Comparison of ENCODE assay signal across 8 cellular contexts in genomic region chr12:52082988-52083637, GRCh38. TPM values are rescaled to one million over a fixed set of nuclear protein-coding genes. Genes with fewer than 3 reads are reported as not detected.
DNase-seq lines count a peak whose midpoint lies in the region; ATAC-seq and TF ChIP-seq lines count a peak whose summit lies in the region.

No MANE protein-coding gene starts in this region.

- in situ Hi-C loops in GM13977 (cut with MboI; ENCODE audit: low pct_unique_long_range_greater_than_20kb, low sequenced_read_pairs, unreplicated experiment) = loop anchor here (10.0 kb wide), 1 partner anchor 48 kb away; no protein-coding TSS in a partner anchor

- H3K27ac ChIP-seq in A673 (ENCODE audit: low read depth, low read length, poor library complexity, severe bottlenecking) (peak overlapping the region; percentile 23), coronary artery (peak overlapping the region in 1 of 2 donors; percentile 85)

- intact Hi-C loops in A673 (cut with micrococcal nuclease; ENCODE audit: unreplicated experiment) = loop anchor here (1.0 kb wide), 1 partner anchor 58 kb away; no protein-coding TSS in a partner anchor

- peak; percentile 99 for TF ChIP-seq CTCF in A673 (conservative IDR thresholded peaks at IDR 0.05; ENCODE audit: low read depth, low read length)
- TF ChIP-seq CTCF in GM13977 (IDR thresholded peaks at IDR 0.05; ENCODE audit: extremely low read depth, insufficient read depth, missing control alignments) = peak; percentile 91
- peak; percentile 84 for TF ChIP-seq CTCF in coronary artery (IDR thresholded peaks at IDR 0.05)

- H3K36me3 ChIP-seq in A673 (ENCODE audit: insufficient read depth, low read length, poor library complexity, severe bottlenecking) = no peaks in the 10 kb centered on the region

- H3K4me3 ChIP-seq in A673 (ENCODE audit: low read depth, low read length, poor library complexity, severe bottlenecking) (no peak overlapping the region), coronary artery (no peak overlapping the region)

- CTCF ChIA-PET in A673 (lab: Charles Lee) = interaction anchor here (0.6 to 4.7 kb wide), 5 partner anchors 15 to 80 kb away, joined by 3 to 46 read pairs (median 3); no protein-coding TSS in a partner anchor

- no TSS peak for BruUV-seq in A673 (replicated peaks; lab: Mats Ljungman, UMichigan)

- POLR2A ChIA-PET in A673 (lab: Charles Lee; ENCODE audit: low non-redundant PET) = no interaction called here

- peaks cover 24% of the 10 kb centered on the region for H3K4me1 ChIP-seq in A673 (ENCODE audit: insufficient read depth, low read length, poor library complexity, severe bottlenecking)

- H3K27me3 ChIP-seq in A673 (replicated peaks; ENCODE audit: insufficient read depth, low read depth, low read length, poor library complexity) = no peaks in the 10 kb centered on the region

- ATAC-seq in GM18907 (IDR thresholded peaks at IDR 0.05; ENCODE audit: unreplicated experiment) = no peak

- no peaks in the 10 kb centered on the region for H3K9me3 ChIP-seq in A673 (ENCODE audit: low read depth, low read length, poor library complexity, severe bottlenecking)

- DNase-seq in A673 (ENCODE audit: low spot score) = peak; percentile 72
- peak; percentile 88 for DNase-seq in GM13977 (ENCODE audit: low spot score)
- peak; percentile 42 for DNase-seq in NCI-H2196 treated with DMSO at 0.1 percent for 48 hours (lab: John Stamatoyannopoulos, UW; ENCODE audit: unreplicated experiment)
- peak; percentile 58 for DNase-seq in activated CD4-positive, alpha-beta T cell treated with anti-CD3 and anti-CD28 coated beads, Interleukin-2, amount 50 U/mL, for 24 hours (ENCODE audit: low read depth in 1 of 2, low spot score in 1 of 2)
- DNase-seq in coronary artery (ENCODE audit: low spot score) = no peak
- peak; percentile 61 for DNase-seq in medulla oblongata (ENCODE audit: extremely low spot score)
- peak; percentile 25 to 48 for DNase-seq in stimulated activated CD8-positive, alpha-beta memory T cell treated with anti-CD3 and anti-CD28 coated beads, Interleukin-2, amount 100 ng/mL, for 1 hour (ENCODE audit: low read depth in 2 of 2)

RNA-seq across cellular contexts. Expression of gene SMIM41, which starts 3.6 kb away (rescaled TPM):
- 0.24 and 0.28 TPM in 2 replicates for total RNA-seq in A673 (2021)

RNA-seq across cellular contexts. Expression of gene ATG101, which starts 13.3 kb away (rescaled TPM):
- 52.0 and 54.3 TPM in 2 replicates for total RNA-seq in A673 (2021)

RNA-seq across cellular contexts. Expression of gene NR4A1, which starts 31.9 kb away (rescaled TPM):
- total RNA-seq in A673 (2021) = 12.5 and 19.8 TPM in 2 replicates
